In the genomic region with DNA sequence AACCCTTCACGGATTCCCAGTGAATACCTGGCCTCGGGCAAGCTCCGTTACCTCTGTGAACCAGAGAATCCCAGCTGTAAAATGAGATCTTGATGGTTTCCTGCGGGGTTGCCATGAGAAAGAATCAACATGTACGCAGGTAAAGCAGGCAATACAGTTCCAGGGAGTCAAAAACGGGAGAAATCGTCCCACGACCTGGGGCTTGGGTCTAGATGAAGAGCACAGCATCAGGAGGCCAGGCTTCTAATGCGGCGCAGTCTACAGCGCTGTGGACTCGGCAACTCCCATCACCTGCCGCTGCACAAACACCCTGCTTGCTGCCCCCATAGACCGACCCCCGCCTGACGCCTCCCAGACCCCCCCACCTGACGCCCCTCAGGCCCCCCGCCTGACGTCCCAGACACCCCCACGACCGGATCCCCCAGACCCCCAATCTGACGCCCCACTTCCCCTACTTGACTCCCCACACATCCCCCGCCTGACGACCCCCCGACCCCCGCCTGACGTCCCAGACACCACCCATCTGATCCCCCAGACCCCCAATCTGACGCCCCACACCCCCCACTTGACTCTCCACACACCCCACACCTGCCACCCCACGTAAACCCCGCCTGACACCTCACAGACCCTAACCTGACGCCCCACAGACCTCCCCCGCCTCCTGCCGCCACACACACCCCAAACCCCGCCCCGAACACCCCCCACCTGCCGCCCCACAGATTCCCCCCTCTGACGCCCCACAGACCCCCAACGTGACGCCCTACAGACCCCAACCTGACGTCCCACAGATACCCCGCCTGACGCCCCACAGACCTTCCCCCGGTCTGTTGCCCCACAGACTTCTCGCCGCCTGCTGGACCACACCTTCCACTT, we compare ENCODE assay signal across 1 cellular context.
TF ChIP-seq lines count a peak whose summit lies in the region.

No MANE protein-coding gene starts in this region.

TF ChIP-seq in H1, 55 proteins besides CTCF, POLR2A, EP300 and RAD21:
- TF ChIP-seq SIRT6 (IDR thresholded peaks at IDR 0.05; ENCODE audit: low read length) = no peak
- peak; percentile 83 for TF ChIP-seq KDM4A (IDR thresholded peaks at IDR 0.05; ENCODE audit: low read depth, low read length, severe bottlenecking)
- TF ChIP-seq GTF2F1 (IDR thresholded peaks at IDR 0.05; ENCODE audit: borderline replicate concordance, low read depth, low read length) = no peak
- TF ChIP-seq CBX8 (IDR thresholded peaks at IDR 0.05; ENCODE audit: borderline replicate concordance, low read depth, low read length) = no peak
- TF ChIP-seq, protein P1, sequence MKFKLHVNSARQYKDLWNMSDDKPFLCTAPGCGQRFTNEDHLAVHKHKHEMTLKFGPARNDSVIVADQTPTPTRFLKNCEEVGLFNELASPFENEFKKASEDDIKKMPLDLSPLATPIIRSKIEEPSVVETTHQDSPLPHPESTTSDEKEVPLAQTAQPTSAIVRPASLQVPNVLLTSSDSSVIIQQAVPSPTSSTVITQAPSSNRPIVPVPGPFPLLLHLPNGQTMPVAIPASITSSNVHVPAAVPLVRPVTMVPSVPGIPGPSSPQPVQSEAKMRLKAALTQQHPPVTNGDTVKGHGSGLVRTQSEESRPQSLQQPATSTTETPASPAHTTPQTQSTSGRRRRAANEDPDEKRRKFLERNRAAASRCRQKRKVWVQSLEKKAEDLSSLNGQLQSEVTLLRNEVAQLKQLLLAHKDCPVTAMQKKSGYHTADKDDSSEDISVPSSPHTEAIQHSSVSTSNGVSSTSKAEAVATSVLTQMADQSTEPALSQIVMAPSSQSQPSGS (IDR thresholded peaks at IDR 0.05; ENCODE audit: low read length) = no peak
- peak; percentile 61 for TF ChIP-seq ASH2L (IDR thresholded peaks at IDR 0.05; ENCODE audit: low read length)
- TF ChIP-seq MAFK (IDR thresholded peaks at IDR 0.05; ENCODE audit: low read depth, low read length) = no peak
